8 cellular contexts compared by ENCODE assay signal in genomic region chr2:19863303-19864041, GRCh38. TPM values are rescaled to one million over a fixed set of nuclear protein-coding genes. Genes with fewer than 3 reads are reported as not detected.
DNase-seq lines count a peak whose midpoint lies in the region; ATAC-seq and TF ChIP-seq lines count a peak whose summit lies in the region.

No MANE protein-coding gene starts in this region.

- TF ChIP-seq CTCF in astrocyte of the spinal cord (IDR thresholded peaks at IDR 0.05; ENCODE audit: low read depth, low read length) (peak; percentile 82), sigmoid colon (IDR thresholded peaks at IDR 0.05) (peak; percentile 93 to 98 (median 96))

- in situ Hi-C loops in astrocyte of the spinal cord (cut with HindIII; ENCODE audit: low sequenced_read_pairs): no loop called here

- H3K9me3 ChIP-seq in HUES48 (ENCODE audit: control insufficient read depth, insufficient read depth, low read length) (no peaks in the 10 kb centered on the region), sigmoid colon (no peaks in the 10 kb centered on the region)

- H3K27me3 ChIP-seq in HUES48 (ENCODE audit: control insufficient read depth, insufficient read depth, low read length) (peaks cover 17% of the 10 kb centered on the region), sigmoid colon (peaks cover 0 to 8% (median 0%) of the 10 kb centered on the region in 3 donors)

- H3K4me1 ChIP-seq in HUES48 (ENCODE audit: control insufficient read depth, insufficient read depth, low read length): no peaks in the 10 kb centered on the region
- peaks cover 0 to 23% (median 9%) of the 10 kb centered on the region in 4 donors for H3K4me1 ChIP-seq in sigmoid colon

- H3K36me3 ChIP-seq in HUES48 (ENCODE audit: control insufficient read depth, insufficient read depth, low read length) (no peaks in the 10 kb centered on the region), sigmoid colon (no peaks in the 10 kb centered on the region)

- intact Hi-C loops in sigmoid colon (cut with DNase I): loop anchor here (1.0 to 10.0 kb wide), 5 partner anchors 501 to 1477 kb away; no protein-coding TSS in a partner anchor

- H3K9ac ChIP-seq in HUES48 (ENCODE audit: low read depth, low read length): no peak overlapping the region

- peak; percentile 74 for ATAC-seq in GM21526 (IDR thresholded peaks at IDR 0.05; ENCODE audit: low FRiP score, unreplicated experiment)

- DNase-seq in Daoy (ENCODE audit: low read depth): peak; percentile 63
- peak; percentile 61 for DNase-seq in T-helper 9 cell
- peak; percentile 63 for DNase-seq in astrocyte of the spinal cord (ENCODE audit: low read depth, low spot score)
- DNase-seq in hypothalamus (lab: John Stamatoyannopoulos, UW): peak in 50 of 51 donors; percentile 3 to 83 (median 50)
- DNase-seq in sigmoid colon: peak; percentile 82
- no peak for DNase-seq in NCI-H1048 (lab: John Stamatoyannopoulos, UW)

- no peak overlapping the region for H3K27ac ChIP-seq in HUES48 (ENCODE audit: low read depth, low read length)
- no peak overlapping the region for H3K27ac ChIP-seq in sigmoid colon

- 9 to 22% methylated on average over 33 of the region's 33 CpGs for WGBS in sigmoid colon, 2 donors

- H3K4me3 ChIP-seq in HUES48 (ENCODE audit: low read depth, low read length) (peak overlapping the region; percentile 68), astrocyte of the spinal cord (ENCODE audit: low read depth, low read length) (no peak overlapping the region), sigmoid colon (peak overlapping the region in 1 of 4 donors; percentile 5)

- no peak for TF ChIP-seq EP300 in sigmoid colon (IDR thresholded peaks at IDR 0.05)

- TF ChIP-seq POLR2A in sigmoid colon (IDR thresholded peaks at IDR 0.05): no peak

RNA-seq across cellular contexts. Expression of gene TTC32, which starts 38.3 kb away (rescaled TPM):
- 4.8 and 7.9 TPM in 2 replicates for total RNA-seq in Daoy (2014; rRNA removed; shearing (Covaris generic))
- 10 to 100 TPM in 3 of 4 donors, 1 to 10 TPM in 1; 7.3 to 20.5 (median 12.8) TPM for total RNA-seq in sigmoid colon
- polyA plus RNA-seq in sigmoid colon: 10 to 100 TPM; 11.1 to 21.6 (median 16.2) TPM
